Comparison of ENCODE assay signal across 9 cellular contexts in genomic region chr11:117230981-117231636, GRCh38. TPM values are rescaled to one million over a fixed set of nuclear protein-coding genes. Genes with fewer than 3 reads are reported as not detected.
DNase-seq lines count a peak whose midpoint lies in the region; ATAC-seq and TF ChIP-seq lines count a peak whose summit lies in the region.
"Had no signal": no experiment of that assay in that cellular context is flagged by ENCODE, and none has a peak within 500 bp of the region (broad histone marks: within the 10 kb centered on the region; RNA-seq: fewer than 3 reads in every experiment).

No MANE protein-coding gene starts in this region.

- POLR2A ChIA-PET in HCT116 (lab: Charles Lee), result interaction anchor here (0.7 to 1.7 kb wide), 3 partner anchors 9 to 180 kb away, joined by 3 to 5 read pairs (median 4); partner anchors contain the start of gene SIDT2
- POLR2A ChIA-PET in activated CD4-positive, alpha-beta memory T cell treated with anti-CD3 and anti-CD28 coated beads for 36 hours (lab: Charles Lee), result interaction anchor here (1.3 to 3.3 kb wide), 6 partner anchors 52 to 378 kb away, joined by 3 to 22 read pairs (median 6); partner anchors contain the start of genes CEP164, PAFAH1B2 and SIDT2

- H3K27ac ChIP-seq in HCT116 (ENCODE audit: low read depth, low read length), result peak overlapping the region; percentile 71
- peak overlapping the region; percentile 91 to 98 (median 94) for H3K27ac ChIP-seq in spleen

- peak overlapping the region; percentile 82 for H3K9ac ChIP-seq in HCT116 (ENCODE audit: low read length)

- RAD21 ChIA-PET in HCT116 (lab: Charles Lee; ENCODE audit: low non-redundant PET in 1 of 2, low total read pairs in 2 of 2, uncharacterized antibody in 2 of 2, unreplicated experiment in 2 of 2), result no interaction called here

- H3K9me3 ChIP-seq in HCT116 (ENCODE audit: control insufficient read depth in 1 of 2, insufficient read depth in 1 of 2, low read depth in 1 of 2, low read length in 2 of 2) (no peaks in the 10 kb centered on the region), spleen (no peaks in the 10 kb centered on the region)

- peaks cover 44% of the 10 kb centered on the region for H3K36me3 Mint-ChIP-seq in activated CD4-positive, alpha-beta memory T cell treated with anti-CD3 and anti-CD28 coated beads for 36 hours

- peak overlapping the region; percentile 92 for H3K4me2 ChIP-seq in HCT116 (ENCODE audit: low read length)

- CTCF ChIA-PET in HCT116 (lab: Charles Lee), result interaction anchor here (1.0 to 2.2 kb wide), 3 partner anchors 10 to 53 kb away, joined by 3 to 10 read pairs (median 4); partner anchors contain the start of gene SIDT2
- CTCF ChIA-PET in activated CD4-positive, alpha-beta memory T cell treated with anti-CD3 and anti-CD28 coated beads for 36 hours (lab: Charles Lee), result interaction anchor here (0.7 to 2.8 kb wide), 11 partner anchors 9 to 440 kb away, joined by 3 to 21 read pairs (median 4); partner anchors contain the start of genes APOA5, CEP164, PAFAH1B2 and SIDT2

- no peak overlapping the region for H2AFZ ChIP-seq in HCT116 (ENCODE audit: low read depth, low read length, poor library complexity, severe bottlenecking)

- peak overlapping the region; percentile 98 for H3K27ac Mint-ChIP-seq in activated CD4-positive, alpha-beta memory T cell treated with anti-CD3 and anti-CD28 coated beads for 36 hours

- ATAC-seq in HCT116 (no peak), HG02610 (IDR thresholded peaks at IDR 0.05; ENCODE audit: unreplicated experiment) (no peak)

- no peak for DNase-seq in HCT116 (ENCODE audit: low read depth, low spot score)
- DNase-seq in activated CD4-positive, alpha-beta memory T cell treated with anti-CD3 and anti-CD28 coated beads for 36 hours, result no peak
- no peak for DNase-seq in spleen
- DNase-seq in HuH-7 (ENCODE audit: low spot score), result no peak
- DNase-seq in EL, result no peak
- no peak for DNase-seq in activated gamma-delta T cell (lab: John Stamatoyannopoulos, UW)
- DNase-seq: cerebellar nuclear complex had no signal

- TF ChIP-seq RAD21 in HCT116 (IDR thresholded peaks at IDR 0.05; ENCODE audit: low read depth), result no peak

- peak overlapping the region; percentile 99 for H3K4me3 Mint-ChIP-seq in activated CD4-positive, alpha-beta memory T cell treated with anti-CD3 and anti-CD28 coated beads for 36 hours

- peaks cover 43% of the 10 kb centered on the region for H3K4me1 Mint-ChIP-seq in activated CD4-positive, alpha-beta memory T cell treated with anti-CD3 and anti-CD28 coated beads for 36 hours (ENCODE audit: low read depth)

- H3K36me3 ChIP-seq in HCT116 (ENCODE audit: control insufficient read depth in 1 of 2, insufficient read depth in 2 of 2, low read length in 2 of 2), result peaks cover 4 to 9% of the 10 kb centered on the region in 2 experiments; a peak in 3 of 4 replicates
- H3K36me3 ChIP-seq in spleen, result peaks cover 0 to 48% (median 36%) of the 10 kb centered on the region in 6 donors

- no peaks in the 10 kb centered on the region for H3K9me2 ChIP-seq in HCT116 (ENCODE audit: insufficient read depth)

- peaks cover 34% of the 10 kb centered on the region for H3K79me2 ChIP-seq in HCT116 (ENCODE audit: insufficient read depth, low read length)

- H3K9me3 Mint-ChIP-seq in activated CD4-positive, alpha-beta memory T cell treated with anti-CD3 and anti-CD28 coated beads for 36 hours, result no peaks in the 10 kb centered on the region

- peak overlapping the region; percentile 69 to 80 for H3K4me3 ChIP-seq in HCT116 (replicated peaks in 1 of 2; ENCODE audit: low read depth in 1 of 2, low read length in 2 of 2)
- H3K4me3 ChIP-seq in iPS-11a (ENCODE audit: low read depth, low read length), result peak overlapping the region; percentile 89
- peak overlapping the region; percentile 81 to 95 (median 91) for H3K4me3 ChIP-seq in spleen

- TF ChIP-seq POLR2A in HCT116 (IDR thresholded peaks at IDR 0.05; ENCODE audit: borderline replicate concordance, extremely low read depth, insufficient read depth, insufficient read length) (no peak), spleen (IDR thresholded peaks at IDR 0.05) (no peak)

- TF ChIP-seq CTCF in HCT116 (IDR thresholded peaks at IDR 0.05 in 2 of 3, conservative IDR thresholded peaks at IDR 0.05 in 1 of 3; ENCODE audit: borderline replicate concordance in 1 of 3, insufficient read depth in 1 of 3, low read depth in 2 of 3, low read length in 2 of 3), result no peak
- no peak for TF ChIP-seq CTCF in spleen (IDR thresholded peaks at IDR 0.05 in 8 of 11, conservative IDR thresholded peaks at IDR 0.05 in 3 of 11)

- 35 to 47% (median 36%) methylated on average over 4 of the region's 4 CpGs for WGBS in spleen, 5 donors

- H3K4me1 ChIP-seq in HCT116 (ENCODE audit: control insufficient read depth in 1 of 2, insufficient read depth in 2 of 2, low read length in 2 of 2) (peaks cover 14 to 20% of the 10 kb centered on the region in 2 experiments; a peak in 3 of 4 replicates), spleen (peaks cover 34 to 67% (median 54%) of the 10 kb centered on the region in 6 donors)

- H4K20me1 ChIP-seq in HCT116 (ENCODE audit: insufficient read depth), result no peaks in the 10 kb centered on the region

- BruUV-seq in HCT116 (replicated peaks; lab: Mats Ljungman, UMichigan), result no TSS peak

- intact Hi-C loops in HCT116 (cut with micrococcal nuclease) (no loop called here), spleen (cut with DNase I; ENCODE audit: low total_unique reads) (loop anchor here (10.0 kb wide), 1 partner anchor 94 kb away; the partner anchor contains the start of gene CEP164)
- intact Hi-C loops in activated CD4-positive, alpha-beta memory T cell treated with anti-CD3 and anti-CD28 coated beads for 36 hours (cut with micrococcal nuclease), result loop anchor here (1.0 to 5.0 kb wide), 9 partner anchors 53 to 756 kb away; partner anchors contain the start of genes BUD13, IL10RA, SIDT2 and ZPR1

- H3K27me3 ChIP-seq in HCT116 (ENCODE audit: insufficient read depth, low read length), result no peaks in the 10 kb centered on the region
- no peaks in the 10 kb centered on the region for H3K27me3 ChIP-seq in spleen (replicated peaks in 1 of 7)

- no peaks in the 10 kb centered on the region for H3K27me3 Mint-ChIP-seq in activated CD4-positive, alpha-beta memory T cell treated with anti-CD3 and anti-CD28 coated beads for 36 hours

TF ChIP-seq in HCT116, 20 proteins besides CTCF, POLR2A, EP300 and RAD21:
- no peak for TF ChIP-seq ZNF274 (IDR thresholded peaks at IDR 0.05; ENCODE audit: low read depth, low read length)
- no peak for TF ChIP-seq YY1 (IDR thresholded peaks at IDR 0.05; ENCODE audit: extremely low read depth, insufficient replicate concordance, low read depth, low read length)
- no peak for TF ChIP-seq TCF7L2 (IDR thresholded peaks at IDR 0.05; ENCODE audit: borderline replicate concordance, extremely low read depth, insufficient read depth, insufficient read length)

RNA-seq across cellular contexts. Expression of gene PCSK7, which starts 0.8 kb away (rescaled TPM):
- total RNA-seq in HCT116 (2021; ENCODE audit: unreplicated experiment) (30.0 TPM), spleen (100 to 1,000 TPM in 5 of 7 donors, 10 to 100 TPM in 2; 92.6 to 152 (median 117) TPM)
- polyA plus RNA-seq in HCT116 (2012), result 10.9 and 12.5 TPM in 2 replicates
- total RNA-seq in activated CD4-positive, alpha-beta memory T cell treated with anti-CD3 and anti-CD28 coated beads for 36 hours, result 100 to 1,000 TPM; 104 to 105 TPM
- 10 to 100 TPM; 27.3 to 53.4 (median 52.3) TPM for polyA plus RNA-seq in spleen

RNA-seq across cellular contexts. Expression of gene RNF214, which starts 1.4 kb away (rescaled TPM):
- total RNA-seq in HCT116 (2021; ENCODE audit: unreplicated experiment) (29.3 TPM), spleen (10 to 100 TPM; 13.1 to 29.6 (median 20.9) TPM)
- 21.0 and 21.1 TPM in 2 replicates for polyA plus RNA-seq in HCT116 (2012)
- 10 to 100 TPM; 16.9 to 18.3 TPM for total RNA-seq in activated CD4-positive, alpha-beta memory T cell treated with anti-CD3 and anti-CD28 coated beads for 36 hours
- polyA plus RNA-seq in spleen, result 1 to 10 TPM; 5.6 to 9.9 (median 6.7) TPM

RNA-seq across cellular contexts. Expression of gene TAGLN, which starts 31.9 kb away (rescaled TPM):
- total RNA-seq in HCT116 (2021; ENCODE audit: unreplicated experiment) (10.0 TPM), spleen (1,000 to 10,000 TPM in 1 of 7 donors, 100 to 1,000 TPM in 6; 117 to 1,088 (median 328) TPM)
- polyA plus RNA-seq in HCT116 (2012), result 15.2 and 16.1 TPM in 2 replicates
- total RNA-seq in activated CD4-positive, alpha-beta memory T cell treated with anti-CD3 and anti-CD28 coated beads for 36 hours, result 1 to 10 TPM; 3.1 to 4.0 TPM
- 100 to 1,000 TPM; 247 to 807 (median 469) TPM for polyA plus RNA-seq in spleen

RNA-seq across cellular contexts. Expression of gene SIDT2, which starts 52.6 kb away (rescaled TPM):
- total RNA-seq in HCT116 (2021; ENCODE audit: unreplicated experiment) (37.0 TPM), spleen (10 to 100 TPM; 40.3 to 83.8 (median 58.3) TPM)
- polyA plus RNA-seq in HCT116 (2012), result 22.3 and 26.2 TPM in 2 replicates
- total RNA-seq in activated CD4-positive, alpha-beta memory T cell treated with anti-CD3 and anti-CD28 coated beads for 36 hours, result 10 to 100 TPM; 21.5 to 26.0 TPM
- 10 to 100 TPM; 21.3 to 36.0 (median 24.0) TPM for polyA plus RNA-seq in spleen

Comparison
In these comparisons a context has a peak if more than half of its experiments do, and no peak if none do; other contexts are left out.
1. RNA of gene TAGLN, which starts 31.9 kb away (total RNA-seq): 117 to 1,088 TPM in spleen; 10.0 TPM in HCT116 (single experiment) and 3.1 to 4.0 TPM in activated CD4-positive, alpha-beta memory T cell treated with anti-CD3 and anti-CD28 coated beads for 36 hours; every median in the first group is over 10 times any median in the second.
2. Peak in every context shown above with its lines, with median percentiles within 50 percentile points of each other: H3K4me3 ChIP-seq.